ENCODE assay signal across 21 cellular contexts in genomic region chr3:183438749-183439148, GRCh38. TPM values are rescaled to one million over a fixed set of nuclear protein-coding genes. Genes with fewer than 3 reads are reported as not detected.
DNase-seq lines count a peak whose midpoint lies in the region; ATAC-seq, FAIRE-seq and TF ChIP-seq lines count a peak whose summit lies in the region.
"Had no signal": no experiment of that assay in that cellular context is flagged by ENCODE, and none has a peak within 500 bp of the region (broad histone marks: within the 10 kb centered on the region; RNA-seq: fewer than 3 reads in every experiment).

No MANE protein-coding gene starts in this region.

- peaks cover 17% of the 10 kb centered on the region for H3K9me3 Mint-ChIP-seq in activated T-cell treated with anti-CD3 and anti-CD28 coated beads, Interleukin-2, amount 50 U/mL, for 4 hours

- TF ChIP-seq RAD21 in HepG2 (CRISPR knock-in tag; IDR thresholded peaks at IDR 0.05): no peak

- H3K4me3 ChIP-seq in right lobe of liver: no peak overlapping the region
- no peak overlapping the region for H3K4me3 ChIP-seq in HepG2 (replicated peaks in 1 of 3; ENCODE audit: insufficient read depth in 1 of 3, low read depth in 2 of 3, low read length in 3 of 3)
- H3K4me3 ChIP-seq in body of pancreas: no peak overlapping the region
- H3K4me3 ChIP-seq: left ventricle myocardium inferior, SJCRH30, thoracic aorta had no signal

- H3K27me3 ChIP-seq in right lobe of liver (no peaks in the 10 kb centered on the region), HepG2 (ENCODE audit: control insufficient read depth in 1 of 2, insufficient read depth in 2 of 2, low read length in 2 of 2) (peaks cover 0 to 8% of the 10 kb centered on the region in 2 experiments; a peak in 2 of 5 replicates), body of pancreas (no peaks in the 10 kb centered on the region)
- H3K27me3 ChIP-seq: SJCRH30 had no signal

- CTCF ChIA-PET in HepG2 (lab: Yijun Ruan, JAX; ENCODE audit: low intra/inter-chr PET ratio, low total read pairs): no interaction called here

- in situ Hi-C loops in HepG2 (cut with HindIII; ENCODE audit: extremely low pct_ligation_motif_present, low pct_unique_long_range_greater_than_20kb): no loop called here

- TF ChIP-seq EP300 in HepG2 (IDR thresholded peaks at IDR 0.05; ENCODE audit: low read depth in 2 of 2, low read length in 2 of 2) (no peak), HepG2 (CRISPR knock-in tag; IDR thresholded peaks at IDR 0.05; ENCODE audit: borderline replicate concordance) (no peak)

- H3K27me3 Mint-ChIP-seq in activated T-cell treated with anti-CD3 and anti-CD28 coated beads, Interleukin-2, amount 50 U/mL, for 4 hours (ENCODE audit: low read depth): no peaks in the 10 kb centered on the region
- H3K27me3 Mint-ChIP-seq: CD4-positive, alpha-beta memory T cell had no signal

- no peak overlapping the region for H3K9ac ChIP-seq in HepG2 (ENCODE audit: insufficient read depth, low read depth, low read length)

- H3K4me1 Mint-ChIP-seq in activated T-cell treated with anti-CD3 and anti-CD28 coated beads, Interleukin-2, amount 50 U/mL, for 4 hours (ENCODE audit: low read depth): peaks cover 16% of the 10 kb centered on the region
- H3K4me1 Mint-ChIP-seq: brain had no signal

- TF ChIP-seq CTCF in right lobe of liver (IDR thresholded peaks at IDR 0.05) (no peak), HepG2 (CRISPR knock-in tag; IDR thresholded peaks at IDR 0.05) (no peak), body of pancreas (IDR thresholded peaks at IDR 0.05) (no peak)

- H3K4me1 ChIP-seq in right lobe of liver: no peaks in the 10 kb centered on the region
- peaks cover 8% of the 10 kb centered on the region for H3K4me1 ChIP-seq in HepG2 (ENCODE audit: insufficient read depth, low read length)
- H3K4me1 ChIP-seq in body of pancreas: peaks cover 6% of the 10 kb centered on the region
- H3K4me1 ChIP-seq: left ventricle myocardium inferior had no signal

- TF ChIP-seq POLR2A in right lobe of liver (IDR thresholded peaks at IDR 0.05) (no peak), HepG2 (IDR thresholded peaks at IDR 0.05; ENCODE audit: insufficient read depth in 1 of 2, low read depth in 2 of 2, low read length in 2 of 2) (no peak), body of pancreas (IDR thresholded peaks at IDR 0.05) (no peak)

- WGBS in right lobe of liver (ENCODE audit: insufficient coverage, low coverage, low lambda C conversion rate, missing lambda C conversion rate): no CpG with 5 or more reads among the region's 2 CpGs
- WGBS in HepG2 (ENCODE audit: low lambda C conversion rate): 40% methylated on average over 2 of the region's 2 CpGs
- WGBS in body of pancreas, 2 donors: 68 to 80% methylated on average over 2 of the region's 2 CpGs

- POLR2A ChIA-PET in HepG2 (lab: Yijun Ruan, JAX): no interaction called here

- no peaks in the 10 kb centered on the region for H4K20me1 ChIP-seq in HepG2 (ENCODE audit: insufficient read depth, low read length)

- H3K4me3 Mint-ChIP-seq in activated T-cell treated with anti-CD3 and anti-CD28 coated beads, Interleukin-2, amount 50 U/mL, for 4 hours: no peak overlapping the region
- H3K4me3 Mint-ChIP-seq: activated T-helper 1 cell treated with anti-CD3 and anti-CD28 coated beads, Interleukin-12 subunit alpha, Interleukin-12 subunit beta, Interleukin-2, Interleukin-4 antibody, amounts not matched to agents 30 ng/mL and 10 ng/mL and 1 ng/mL, durations not matched to agents 14 hours and 24 hours and 36 hours; brain; CD4-positive, alpha-beta memory T cell; T-helper 1 cell treated with Interleukin-12 subunit alpha and Interleukin-12 subunit beta and Interleukin-4 antibody, amounts not matched to agents 30 μg/mL and 1 μg/mL, for 36 hours; WTC11 had no signal

- no peak overlapping the region for H3K4me2 ChIP-seq in HepG2 (ENCODE audit: low read depth, low read length)

- intact Hi-C loops in right lobe of liver (cut with DNase I) (no loop called here), HepG2 (cut with micrococcal nuclease; ENCODE audit: unreplicated experiment) (no loop called here), body of pancreas (cut with DNase I) (no loop called here)

- no peaks in the 10 kb centered on the region for H3K36me3 Mint-ChIP-seq in activated T-cell treated with anti-CD3 and anti-CD28 coated beads, Interleukin-2, amount 50 U/mL, for 4 hours (ENCODE audit: insufficient read depth)
- H3K36me3 Mint-ChIP-seq: brain had no signal

- no peaks in the 10 kb centered on the region for H3K9me3 ChIP-seq in right lobe of liver
- peaks cover 6% of the 10 kb centered on the region for H3K9me3 ChIP-seq in HepG2 (ENCODE audit: low read length)
- H3K9me3 ChIP-seq in body of pancreas: no peaks in the 10 kb centered on the region

- H2AFZ ChIP-seq in HepG2 (ENCODE audit: low read length): no peak overlapping the region

- H3K36me3 ChIP-seq in right lobe of liver: no peaks in the 10 kb centered on the region
- no peaks in the 10 kb centered on the region for H3K36me3 ChIP-seq in HepG2 (replicated peaks in 1 of 2; ENCODE audit: control insufficient read depth in 1 of 2, insufficient read depth in 2 of 2, low read length in 2 of 2)
- no peaks in the 10 kb centered on the region for H3K36me3 ChIP-seq in body of pancreas (replicated peaks in 1 of 2; ENCODE audit: insufficient read depth in 1 of 2, low read depth in 2 of 2)
- H3K36me3 ChIP-seq: left ventricle myocardium inferior, SJCRH30, thoracic aorta had no signal

- ATAC-seq in right lobe of liver (peak; percentile 61 to 90 (median 76)), HepG2 (no peak), body of pancreas (peak; percentile 42), GM18511 (IDR thresholded peaks at IDR 0.05; ENCODE audit: unreplicated experiment) (no peak), HG03139 (IDR thresholded peaks at IDR 0.05; ENCODE audit: unreplicated experiment) (no peak)
- no peak for ATAC-seq in activated T-cell treated with anti-CD3 and anti-CD28 coated beads, Interleukin-2, amount 50 U/mL, for 4 hours
- ATAC-seq: WTC11 had no signal

- BruUV-seq in HepG2 (replicated peaks; lab: Mats Ljungman, UMichigan): no TSS peak

- H3K79me2 ChIP-seq in HepG2 (ENCODE audit: insufficient read depth, low read length): no peaks in the 10 kb centered on the region

- H3K27ac ChIP-seq in right lobe of liver: no peak overlapping the region
- no peak overlapping the region for H3K27ac ChIP-seq in HepG2 (ENCODE audit: extremely low read length, insufficient read depth, low read length)
- no peak overlapping the region for H3K27ac ChIP-seq in body of pancreas
- H3K27ac ChIP-seq: left ventricle myocardium inferior, SJCRH30, thoracic aorta had no signal

- FAIRE-seq in HepG2 (lab: Jason Lieb, UNC): no peak

- DNase-seq in right lobe of liver (peak; percentile 51 to 70 (median 59)), HepG2 (ENCODE audit: low spot score) (no peak), NCI-H2107 treated with DMSO at 0.1 percent for 48 hours (lab: John Stamatoyannopoulos, UW; ENCODE audit: unreplicated experiment) (peak; percentile 70), body of pancreas (peak; percentile 45 to 66 (median 54))
- no peak for DNase-seq in activated T-cell treated with anti-CD3 and anti-CD28 coated beads, Interleukin-2, amount 50 U/mL, for 4 hours
- DNase-seq in stimulated activated CD4-positive, alpha-beta T cell treated with anti-CD3 and anti-CD28 coated beads, Interleukin-4, amount 100 ng/mL, for 4 hours: no peak
- DNase-seq: activated CD8-positive, alpha-beta memory T cell treated with anti-CD3 and anti-CD28 coated beads for 24 hours; CD4-positive, alpha-beta memory T cell; glutamatergic neuron; left ventricle myocardium inferior; midbrain; NCI-H446 treated with DMSO at 0.1 percent for 48 hours; SJCRH30; stimulated activated CD4-positive, alpha-beta T cell treated with anti-CD3 and anti-CD28 coated beads, Interleukin-15, amount 100 ng/mL, for 24 hours had no signal

TF ChIP-seq in HepG2, 621 proteins besides CTCF, POLR2A, EP300 and RAD21:
- TF ChIP-seq SYNCRIP (IDR thresholded peaks at IDR 0.05; ENCODE audit: insufficient read depth, low read depth, low read length) (no peak), ZMYM4 (CRISPR knock-in tag; IDR thresholded peaks at IDR 0.05) (no peak), ZNF510 (CRISPR knock-in tag; IDR thresholded peaks at IDR 0.05; ENCODE audit: low read depth) (no peak)
TF ChIP-seq in HepG2: peak in this region for 0.

RNA-seq across cellular contexts. Expression of gene MCF2L2, which starts 10.3 kb away (rescaled TPM):
- under 1 TPM in 5 of 6 experiments, not detected in 1; 0.07 to 0.19 (median 0.17) TPM for total RNA-seq in right lobe of liver
- not detected in 2 replicates for total RNA-seq in HepG2 (2016; rRNA removed; fragmentation: Illumina TruSeq; extraction: Trizol)
- not detected in 2 replicates for total RNA-seq in HepG2 (2016; cell fraction: cytosol; rRNA removed; fragmentation: Illumina TruSeq; extraction: Trizol; ENCODE audit: low read depth)
- not detected in 2 replicates for total RNA-seq in HepG2 (2016; cell fraction: insoluble cytoplasmic fraction; rRNA removed; fragmentation: Illumina TruSeq; extraction: Trizol)
- not detected in 2 replicates for total RNA-seq in HepG2 (2016; cell fraction: membrane; rRNA removed; fragmentation: Illumina TruSeq; extraction: Trizol)
- total RNA-seq in HepG2 (2016; cell fraction: nucleus; rRNA removed; fragmentation: Illumina TruSeq; extraction: Trizol): 0.09 TPM in 1 of 2 replicates, not detected in the other
- polyA plus RNA-seq in HepG2 (2011; rRNA removed): not detected in 2 replicates
- polyA plus RNA-seq in HepG2 (2011; cell fraction: cytosol; rRNA removed): not detected in 2 replicates
- polyA plus RNA-seq in HepG2 (2011; cell fraction: nucleus; rRNA removed): 0.03 TPM in 1 of 2 replicates, not detected in the other
- polyA plus RNA-seq in HepG2 (2012): not detected in 2 replicates
- polyA plus RNA-seq in HepG2 (2016; cell fraction: cytosol; fragmentation: Illumina TruSeq; extraction: Trizol; ENCODE audit: low read depth): not detected in 2 replicates
- not detected in 2 replicates for polyA plus RNA-seq in HepG2 (2016; cell fraction: insoluble cytoplasmic fraction; fragmentation: Illumina TruSeq; extraction: Trizol; ENCODE audit: low read depth)
- polyA plus RNA-seq in HepG2 (2016; cell fraction: membrane; fragmentation: Illumina TruSeq; extraction: Trizol; ENCODE audit: low read depth): not detected in 2 replicates
- not detected in 2 replicates for polyA plus RNA-seq in HepG2 (2016; cell fraction: nucleus; fragmentation: Illumina TruSeq; extraction: Trizol; ENCODE audit: insufficient read depth, low read depth)
- polyA minus RNA-seq in HepG2 (2011; rRNA and poly(A)+ RNA removed; ENCODE audit: low replicate concordance): 0.02 and 0.23 TPM in 2 replicates
- not detected in 2 replicates for polyA minus RNA-seq in HepG2 (2011; cell fraction: cytosol; rRNA and poly(A)+ RNA removed)
- 0.37 TPM in 1 of 2 replicates, not detected in the other for polyA minus RNA-seq in HepG2 (2011; cell fraction: nucleus; rRNA and poly(A)+ RNA removed)
- total RNA-seq in body of pancreas: under 1 TPM in 1 of 2 donors, not detected in 1; 0.26 TPM
- 1 to 10 TPM in 2 of 3 donors, under 1 TPM in 1; 0.58 to 1.4 (median 1.3) TPM for total RNA-seq in activated T-cell treated with anti-CD3 and anti-CD28 coated beads, Interleukin-2, amount 50 U/mL, for 4 hours

Comparison
In these comparisons a context has a peak if more than half of its experiments do, and no peak if none do; other contexts are left out.
1. ATAC-seq: peak in right lobe of liver (4 of 4) and body of pancreas (single experiment); none in HepG2 (single experiment), activated T-cell treated with anti-CD3 and anti-CD28 coated beads, Interleukin-2, amount 50 U/mL, for 4 hours (0 of 2), GM18511 (single experiment) and HG03139 (single experiment).
2. DNase-seq: peak in right lobe of liver (3 of 3), NCI-H2107 treated with DMSO at 0.1 percent for 48 hours (single experiment) and body of pancreas (4 of 4); none in HepG2 (single experiment), activated T-cell treated with anti-CD3 and anti-CD28 coated beads, Interleukin-2, amount 50 U/mL, for 4 hours (single experiment) and stimulated activated CD4-positive, alpha-beta T cell treated with anti-CD3 and anti-CD28 coated beads, Interleukin-4, amount 100 ng/mL, for 4 hours (0 of 2).